7 cellular contexts compared by ENCODE assay signal in the genomic region with DNA sequence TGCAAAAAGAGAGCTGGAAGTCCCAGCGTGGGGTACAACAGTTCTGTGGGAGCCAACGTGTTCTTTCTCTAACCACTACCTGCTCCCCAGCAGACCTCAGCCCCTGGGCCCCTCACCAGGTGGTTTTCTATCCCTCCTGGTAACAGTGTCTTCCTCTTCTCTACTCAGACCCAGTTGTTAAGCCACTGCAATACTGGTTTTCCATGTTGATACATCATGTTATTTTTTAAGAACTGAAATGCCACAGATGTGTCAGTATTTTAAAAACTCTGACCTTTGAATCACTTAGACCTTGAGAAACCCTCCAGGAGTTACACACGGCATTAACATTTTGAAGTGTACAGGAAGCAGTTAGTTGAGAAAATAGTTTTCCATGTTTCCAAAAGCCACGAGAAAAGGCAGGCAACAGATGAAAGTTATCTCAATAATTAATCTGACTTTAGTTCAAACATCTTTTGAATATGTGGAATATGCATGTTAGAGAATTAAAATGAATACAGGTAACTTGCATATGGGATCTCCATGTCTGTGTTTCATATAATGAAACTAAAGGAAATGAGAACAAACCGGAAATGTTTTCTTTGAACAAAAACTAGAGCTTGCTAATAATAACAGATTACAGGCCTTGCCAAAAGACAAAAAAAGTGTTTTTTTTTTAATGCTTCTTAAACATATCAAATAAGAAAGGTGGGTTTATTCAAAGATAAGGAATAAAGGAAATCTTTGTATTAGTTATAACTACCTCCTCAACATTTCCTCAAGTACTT.
DNase-seq lines count a peak whose midpoint lies in the region; ATAC-seq, FAIRE-seq and TF ChIP-seq lines count a peak whose summit lies in the region.

No MANE protein-coding gene starts in this region.

- H3K27ac Mint-ChIP-seq in Caco-2 (ENCODE audit: unreplicated experiment) = no peak overlapping the region

- ATAC-seq in GM19035 (IDR thresholded peaks at IDR 0.05; ENCODE audit: unreplicated experiment) = peak; percentile 35
- peak; percentile 51 for ATAC-seq in HG02571 (IDR thresholded peaks at IDR 0.05; ENCODE audit: unreplicated experiment)

- no TSS peak for BruUV-seq in Caco-2 (replicated peaks; lab: Mats Ljungman, UMichigan)

- no peaks in the 10 kb centered on the region for H3K36me3 Mint-ChIP-seq in Caco-2 (ENCODE audit: insufficient read depth, unreplicated experiment)

- H3K9me3 ChIP-seq in OCI-LY3 (ENCODE audit: insufficient read depth, low read length) (no peaks in the 10 kb centered on the region), small intestine (ENCODE audit: control insufficient read depth, low read depth) (no peaks in the 10 kb centered on the region), Caco-2 (no peaks in the 10 kb centered on the region)

- H3K27me3 ChIP-seq in OCI-LY3 (ENCODE audit: low read depth, low read length) (no peaks in the 10 kb centered on the region), small intestine (ENCODE audit: control insufficient read depth in 2 of 2, insufficient read depth in 2 of 2, low read length in 2 of 2) (no peaks in the 10 kb centered on the region), Caco-2 (replicated peaks; ENCODE audit: control insufficient read depth, insufficient read depth, low read length) (no peaks in the 10 kb centered on the region)

- H3K4me1 ChIP-seq in OCI-LY3 (ENCODE audit: low read length) (peaks cover 50% of the 10 kb centered on the region), small intestine (ENCODE audit: control insufficient read depth in 2 of 2, insufficient read depth in 1 of 2, low read depth in 1 of 2, low read length in 1 of 2) (no peaks in the 10 kb centered on the region), Caco-2 (no peaks in the 10 kb centered on the region)

- H3K4me2 ChIP-seq in OCI-LY3 (ENCODE audit: low read length) = peak overlapping the region; percentile 59

- no peaks in the 10 kb centered on the region for H3K79me2 ChIP-seq in OCI-LY3 (ENCODE audit: low read length)

- H3K27ac ChIP-seq in OCI-LY3 (ENCODE audit: low read length) (peak overlapping the region; percentile 75), small intestine (ENCODE audit: low read depth in 1 of 2, low read length in 1 of 2) (peak overlapping the region in 1 of 2 donors; percentile 40)

- POLR2A ChIA-PET in Caco-2 (lab: Charles Lee) = no interaction called here

- H2AFZ ChIP-seq in OCI-LY3 (ENCODE audit: low read depth, low read length) = no peak overlapping the region

- H3K9me3 Mint-ChIP-seq in Caco-2 (ENCODE audit: unreplicated experiment) = no peaks in the 10 kb centered on the region

- DNase-seq in small intestine (peak; percentile 55), Caco-2 (no peak), NCI-H510A (lab: John Stamatoyannopoulos, UW) (no peak), COR-L47 (lab: John Stamatoyannopoulos, UW) (no peak)

- H3K36me3 ChIP-seq in OCI-LY3 (replicated peaks; ENCODE audit: low read depth, low read length) = peaks cover 12% of the 10 kb centered on the region
- peaks cover 5% of the 10 kb centered on the region in 2 donors for H3K36me3 ChIP-seq in small intestine (ENCODE audit: control insufficient read depth in 2 of 2, insufficient read depth in 2 of 2, low read length in 2 of 2)
- no peaks in the 10 kb centered on the region for H3K36me3 ChIP-seq in Caco-2 (ENCODE audit: control insufficient read depth, insufficient read depth, low read length)

- no peaks in the 10 kb centered on the region for H3K4me1 Mint-ChIP-seq in Caco-2 (ENCODE audit: low read depth, unreplicated experiment)

- peak overlapping the region; percentile 23; the same call in 1 of the 2 replicates for H3K9ac ChIP-seq in OCI-LY3 (ENCODE audit: low read length)

- H3K4me3 Mint-ChIP-seq in Caco-2 (ENCODE audit: unreplicated experiment) = no peak overlapping the region

- intact Hi-C loops in Caco-2 (cut with micrococcal nuclease; ENCODE audit: unreplicated experiment) = no loop called here

- H3K4me3 ChIP-seq in OCI-LY3 (ENCODE audit: low read length) (peak overlapping the region; percentile 32), small intestine (ENCODE audit: low read depth in 1 of 2, low read length in 2 of 2) (no peak overlapping the region), Caco-2 (ENCODE audit: low read depth, low read length) (no peak overlapping the region)

- FAIRE-seq in small intestine (lab: Jason Lieb, UNC) = peak; percentile 39

- CTCF ChIA-PET in Caco-2 (lab: Charles Lee) = no interaction called here

- WGBS in small intestine, 3 donors = 60 to 85% (median 62%) methylated on average over 5 of the region's 5 CpGs

- no peak for TF ChIP-seq CTCF in OCI-LY3 (IDR thresholded peaks at IDR 0.05; ENCODE audit: low read depth, low read length)
- TF ChIP-seq CTCF in Caco-2 (IDR thresholded peaks at IDR 0.05; ENCODE audit: insufficient read depth in 1 of 2, low read depth in 1 of 2, low read length in 1 of 2, severe bottlenecking in 1 of 2, unreplicated experiment in 1 of 2) = no peak

- no peaks in the 10 kb centered on the region for H4K20me1 ChIP-seq in OCI-LY3 (ENCODE audit: insufficient read depth, low read length)

- H3K27me3 Mint-ChIP-seq in Caco-2 (ENCODE audit: insufficient read depth, unreplicated experiment) = no peaks in the 10 kb centered on the region
